Comparison of ENCODE assay signal across 30 cellular contexts in the genomic region with DNA sequence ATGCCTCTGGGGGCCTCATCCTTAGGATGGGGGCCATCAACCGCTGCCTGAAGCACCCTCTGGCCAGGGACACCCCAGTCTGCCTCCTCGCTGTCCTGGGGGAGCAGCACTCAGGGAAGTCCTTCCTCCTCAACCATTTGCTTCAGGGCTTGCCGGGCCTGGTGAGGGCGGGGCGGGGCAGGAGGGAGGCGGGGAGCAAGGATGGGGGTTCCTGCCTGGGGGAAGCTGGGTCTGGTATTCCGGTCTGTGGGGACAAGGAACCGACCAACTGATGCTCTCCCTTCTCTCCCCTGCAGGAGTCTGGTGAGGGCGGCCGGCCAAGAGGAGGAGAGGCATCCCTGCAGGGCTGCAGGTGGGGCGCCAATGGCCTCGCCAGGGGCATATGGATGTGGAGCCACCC. TPM values are rescaled to one million over a fixed set of nuclear protein-coding genes. Genes with fewer than 3 reads are reported as not detected.
"Had no signal": no experiment of that assay in that cellular context is flagged by ENCODE, and none has a peak within 500 bp of the region (broad histone marks: within the 10 kb centered on the region; RNA-seq: fewer than 3 reads in every experiment).

No MANE protein-coding gene starts in this region.

- H3K27ac ChIP-seq: body of pancreas, coronary artery, esophagus muscularis mucosa, foreskin keratinocyte, gastrocnemius medialis, heart left ventricle, WERI-Rb-1 had no signal

- ATAC-seq: activated CD4-positive, CD25-positive, alpha-beta regulatory T cell treated with anti-CD3 and anti-CD28 coated beads, Interleukin-2, amount 50 U/mL, for 24 hours; activated CD8-positive, alpha-beta T cell treated with anti-CD3 and anti-CD28 coated beads for 36 hours; activated T-cell treated with anti-CD3 and anti-CD28 coated beads, Interleukin-2, amount 50 U/mL, for 4 hours; activated T-helper 17 cell treated with anti-CD3 and anti-CD28 coated beads, Interleukin-2, amount 50 U/mL, for 72 hours; body of pancreas; effector memory CD8-positive, alpha-beta T cell; foreskin keratinocyte; gastrocnemius medialis; heart left ventricle; T-helper 17 cell had no signal

- DNase-seq: activated B cell treated with CpG ODN at 0.5 μM for 24 hours; activated CD4-positive, alpha-beta T cell treated with anti-CD3 and anti-CD28 coated beads for 48 hours; activated CD4-positive, alpha-beta T cell treated with anti-CD3 and anti-CD28 coated beads, Interleukin-2, amount 50 U/mL, for 1 hour; activated CD4-positive, alpha-beta T cell treated with anti-CD3 and anti-CD28 coated beads, Interleukin-2, amount 50 U/mL, for 48 hours; activated CD8-positive, alpha-beta memory T cell treated with anti-CD3 and anti-CD28 coated beads for 24 hours; activated CD8-positive, alpha-beta T cell treated with anti-CD3 and anti-CD28 coated beads for 36 hours; activated effector memory CD4-positive, alpha-beta T cell treated with Interleukin-2 at 50 U/mL for 16 hours; activated gamma-delta T cell treated with Interleukin-2 at 50 U/mL for 16 hours; activated naive CD4-positive, alpha-beta T cell treated with anti-CD3 and anti-CD28 coated beads, Interleukin-2, amount 50 U/mL, for 16 hours; activated naive CD4-positive, alpha-beta T cell treated with Interleukin-2 at 50 U/mL for 16 hours; activated T-cell treated with anti-CD3 and anti-CD28 coated beads, Interleukin-2, amount 50 U/mL, for 4 hours; amygdala; aorta; body of pancreas; cerebellar nuclear complex; effector CD4-positive, alpha-beta T cell; effector memory CD8-positive, alpha-beta T cell; erythroblast; foreskin keratinocyte; gastrocnemius medialis; glutamatergic neuron; heart left ventricle; T-helper 1 cell; T-helper 17 cell; T1000; WERI-Rb-1 had no signal

RNA-seq across cellular contexts. Expression of gene MFAP4, which starts 26.0 kb away (rescaled TPM):
- total RNA-seq: activated B cell treated with CpG ODN at 0.5 μM for 24 hours; activated T-helper 17 cell treated with anti-CD3 and anti-CD28 coated beads, Interleukin-2, amount 50 U/mL, for 72 hours; foreskin keratinocyte; T-helper 17 cell had no signal
